In genomic region chr11:130178992-130179391, GRCh38 we compare ENCODE assay signal across 15 cellular contexts. TPM values are rescaled to one million over a fixed set of nuclear protein-coding genes. Genes with fewer than 3 reads are reported as not detected.
DNase-seq lines count a peak whose midpoint lies in the region; ATAC-seq and TF ChIP-seq lines count a peak whose summit lies in the region.
"Had no signal": no experiment of that assay in that cellular context is flagged by ENCODE, and none has a peak within 500 bp of the region (broad histone marks: within the 10 kb centered on the region; RNA-seq: fewer than 3 reads in every experiment).

No MANE protein-coding gene starts in this region.

- H3K79me2 ChIP-seq in KMS-11 (ENCODE audit: insufficient read depth, low read depth), result peaks cover 69% of the 10 kb centered on the region

- intact Hi-C loops in breast epithelium (cut with DNase I; ENCODE audit: low total_unique reads) (no loop called here), ovary (cut with DNase I) (no loop called here)

- TF ChIP-seq POLR2A in breast epithelium (IDR thresholded peaks at IDR 0.05), result no peak
- no peak for TF ChIP-seq POLR2A in ovary (IDR thresholded peaks at IDR 0.05)

- peak in 1 of 2 donors; percentile 37 for DNase-seq in breast epithelium (ENCODE audit: low spot score in 2 of 2)
- no peak for DNase-seq in stimulated activated CD4-positive, alpha-beta T cell treated with anti-CD3 and anti-CD28 coated beads, Interleukin-15, amount 100 ng/mL, for 24 hours
- DNase-seq in ovary, result no peak
- no peak for DNase-seq in central memory CD4-positive, alpha-beta T cell
- DNase-seq: GM23248; head of caudate nucleus; NCI-H524; stimulated activated CD4-positive, alpha-beta T cell treated with anti-CD3 and anti-CD28 coated beads, Interleukin-2, amount 100 ng/mL, for 48 hours; upper lobe of right lung had no signal

- H3K9me3 ChIP-seq in BLaER1 (peaks cover 15% of the 10 kb centered on the region; the same call in 1 of the 2 replicates), breast epithelium (peaks cover 0 to 9% of the 10 kb centered on the region in 2 donors), muscle layer of duodenum (ENCODE audit: control insufficient read depth in 1 of 2, low read length in 2 of 2) (no peaks in the 10 kb centered on the region), ovary (peaks cover 0 to 4% of the 10 kb centered on the region in 2 donors)
- H3K9me3 ChIP-seq: upper lobe of right lung had no signal

- no peak overlapping the region for H2AFZ ChIP-seq in KMS-11 (ENCODE audit: low read depth)
- H2AFZ ChIP-seq: GM23248 had no signal

- H3K4me3 ChIP-seq in BLaER1, result no peak overlapping the region
- no peak overlapping the region for H3K4me3 ChIP-seq in KMS-11 (IDR thresholded peaks at IDR 0.05; ENCODE audit: insufficient read depth, low read depth, low read length)
- peak overlapping the region in 1 of 3 donors; percentile 21 for H3K4me3 ChIP-seq in breast epithelium
- H3K4me3 ChIP-seq in muscle layer of duodenum (ENCODE audit: low read depth in 1 of 2, low read length in 2 of 2), result no peak overlapping the region
- no peak overlapping the region for H3K4me3 ChIP-seq in ovary
- H3K4me3 ChIP-seq: GM23248, right atrium auricular region, upper lobe of right lung had no signal

- H4K20me1 ChIP-seq in BLaER1, result no peaks in the 10 kb centered on the region
- H4K20me1 ChIP-seq in KMS-11 (ENCODE audit: insufficient read depth), result no peaks in the 10 kb centered on the region

- H3K27me3 ChIP-seq in BLaER1 (no peaks in the 10 kb centered on the region), KMS-11 (ENCODE audit: insufficient read depth, low read depth) (no peaks in the 10 kb centered on the region), breast epithelium (no peaks in the 10 kb centered on the region), muscle layer of duodenum (ENCODE audit: low read depth, low read length) (no peaks in the 10 kb centered on the region), ovary (no peaks in the 10 kb centered on the region)
- H3K27me3 ChIP-seq: right atrium auricular region, upper lobe of right lung had no signal

- H3K4me2 ChIP-seq in BLaER1, result peak overlapping the region; percentile 72
- H3K4me2 ChIP-seq in KMS-11, result peak overlapping the region; percentile 98

- H3K9ac ChIP-seq in BLaER1 (no peak overlapping the region), KMS-11 (peak overlapping the region; percentile 65; the same call in 1 of the 2 replicates)
- H3K9ac ChIP-seq: GM23248 had no signal

- ATAC-seq in HG03354 (IDR thresholded peaks at IDR 0.05; ENCODE audit: poor library complexity, severe bottlenecking, unreplicated experiment), result no peak
- ATAC-seq: activated T-helper 17 cell treated with anti-CD3 and anti-CD28 coated beads, Interleukin-2, amount 50 U/mL, for 72 hours had no signal

- TF ChIP-seq CTCF in KMS-11 (conservative IDR thresholded peaks at IDR 0.05; ENCODE audit: low read depth, low read length) (no peak), breast epithelium (IDR thresholded peaks at IDR 0.05) (no peak), ovary (IDR thresholded peaks at IDR 0.05) (no peak)

- WGBS in ovary, 3 donors, result 62 to 67% (median 63%) methylated on average over 5 of the region's 5 CpGs

- no peak for TF ChIP-seq EP300 in ovary (IDR thresholded peaks at IDR 0.05)

- H3K27ac ChIP-seq in BLaER1 (no peak overlapping the region), KMS-11 (peak overlapping the region; percentile 93), breast epithelium (peak overlapping the region; percentile 75 to 80), muscle layer of duodenum (ENCODE audit: low read length) (peak overlapping the region; percentile 61), ovary (no peak overlapping the region)
- H3K27ac ChIP-seq: GM23248, upper lobe of right lung had no signal

- H3K36me3 ChIP-seq in BLaER1, result no peaks in the 10 kb centered on the region
- no peaks in the 10 kb centered on the region for H3K36me3 ChIP-seq in KMS-11 (ENCODE audit: insufficient read depth)
- H3K36me3 ChIP-seq in breast epithelium, result no peaks in the 10 kb centered on the region
- H3K36me3 ChIP-seq in muscle layer of duodenum (ENCODE audit: control insufficient read depth in 1 of 2, insufficient read depth in 2 of 2, low read length in 2 of 2), result no peaks in the 10 kb centered on the region
- H3K36me3 ChIP-seq in ovary, result no peaks in the 10 kb centered on the region
- H3K36me3 ChIP-seq: right atrium auricular region, upper lobe of right lung had no signal

- peaks cover 28% of the 10 kb centered on the region for H3K4me1 ChIP-seq in BLaER1
- H3K4me1 ChIP-seq in KMS-11 (ENCODE audit: low read depth, poor library complexity, severe bottlenecking), result peaks cover 84% of the 10 kb centered on the region
- peaks cover 0 to 12% of the 10 kb centered on the region in 2 donors for H3K4me1 ChIP-seq in breast epithelium
- peaks cover 4 to 17% of the 10 kb centered on the region in 2 donors for H3K4me1 ChIP-seq in muscle layer of duodenum (ENCODE audit: control insufficient read depth in 1 of 2, insufficient read depth in 2 of 2, low read length in 2 of 2)
- peaks cover 6% of the 10 kb centered on the region for H3K4me1 ChIP-seq in ovary (ENCODE audit: insufficient read depth)

RNA-seq across cellular contexts. Expression of gene ST14, which starts 19.4 kb away (rescaled TPM):
- total RNA-seq in breast epithelium (10 to 100 TPM in 2 of 3 donors, 1 to 10 TPM in 1; 9.9 to 89.0 (median 48.5) TPM), ovary (10 to 100 TPM in 1 of 7 donors, 1 to 10 TPM in 4, under 1 TPM in 2; 0.18 to 76.2 (median 4.9) TPM)
- under 1 TPM; 0.51 to 0.90 TPM for polyA plus RNA-seq in ovary
- total RNA-seq: GM23248 had no signal
- polyA plus RNA-seq: GM23248 had no signal

Comparison
In these comparisons a context has a peak if more than half of its experiments do, and no peak if none do; other contexts are left out.
1. H3K27ac ChIP-seq: peak in KMS-11 (single experiment), breast epithelium (2 of 2) and muscle layer of duodenum (single experiment); none in BLaER1 (single experiment) and ovary (0 of 2).